21 cellular contexts compared by ENCODE assay signal in the genomic region with DNA sequence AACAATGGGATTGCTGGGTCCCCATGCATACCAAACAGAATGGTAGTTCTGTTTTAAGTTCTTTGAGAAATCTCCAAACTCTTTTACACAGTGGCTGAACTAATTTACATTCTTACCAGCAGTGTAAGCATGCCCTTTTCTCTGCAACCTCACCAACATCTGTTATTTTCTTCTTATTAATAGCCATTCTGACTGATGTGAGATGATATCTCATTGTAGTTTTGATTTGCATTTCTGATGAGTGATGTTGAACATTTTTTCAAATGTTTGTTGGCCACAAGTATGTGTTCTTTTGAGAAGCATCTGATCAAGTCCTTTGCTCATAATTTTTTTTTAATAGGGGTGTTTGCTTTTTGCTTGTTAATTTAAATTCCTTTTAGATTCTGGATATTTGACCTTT. TPM values are rescaled to one million over a fixed set of nuclear protein-coding genes. Genes with fewer than 3 reads are reported as not detected.
"Had no signal": no experiment of that assay in that cellular context is flagged by ENCODE, and none has a peak within 500 bp of the region (broad histone marks: within the 10 kb centered on the region; RNA-seq: fewer than 3 reads in every experiment).

No MANE protein-coding gene starts in this region.

- DNase-seq: activated CD4-positive, alpha-beta T cell treated with anti-CD3 and anti-CD28 coated beads for 36 hours; activated CD4-positive, alpha-beta T cell treated with anti-CD3 and anti-CD28 coated beads, Interleukin-2, amount 10 ng/mL, durations not matched to agents 7 days and 5 days; activated CD4-positive, alpha-beta T cell treated with anti-CD3 and anti-CD28 coated beads, Interleukin-2, amount 50 U/mL, for 48 hours; activated CD8-positive, alpha-beta T cell treated with anti-CD3 and anti-CD28 coated beads, Interleukin-2, amount 10 ng/mL, durations not matched to agents 7 days and 5 days; activated gamma-delta T cell; activated naive CD4-positive, alpha-beta T cell treated with Interleukin-2 at 50 U/mL for 16 hours; activated T-cell treated with anti-CD3 and anti-CD28 coated beads, Interleukin-2, amount 50 U/mL, for 24 hours; adrenal gland; body of pancreas; MG63; NCI-H1048; NCI-H1105 treated with DMSO at 0.1 percent for 48 hours; NCI-H1436; NCI-H1694; NCI-H1930; NCI-H2081 treated with DMSO at 0.1 percent for 48 hours; NCI-H345; NCI-H524 treated with DMSO at 0.1 percent for 48 hours; SHP77; SJCRH30 had no signal

RNA-seq across cellular contexts. Expression of gene ZMAT1, which starts 41.2 kb away (rescaled TPM):
- total RNA-seq: RPMI7951 had no signal
